In genomic region chrX:72169008-72169728, GRCh38 we compare ENCODE assay signal across 13 cellular contexts. TPM values are rescaled to one million over a fixed set of nuclear protein-coding genes. Genes with fewer than 3 reads are reported as not detected.
DNase-seq lines count a peak whose midpoint lies in the region; ATAC-seq, FAIRE-seq and TF ChIP-seq lines count a peak whose summit lies in the region.
"Had no signal": no experiment of that assay in that cellular context is flagged by ENCODE, and none has a peak within 500 bp of the region (broad histone marks: within the 10 kb centered on the region; RNA-seq: fewer than 3 reads in every experiment).

No MANE protein-coding gene starts in this region.

- no peak for TF ChIP-seq POLR2A in HepG2 (IDR thresholded peaks at IDR 0.05; ENCODE audit: insufficient read depth in 1 of 2, low read depth in 2 of 2, low read length in 2 of 2)

- no peak overlapping the region for H3K27ac Mint-ChIP-seq in Calu3 (ENCODE audit: unreplicated experiment)

- WGBS in HepG2 (ENCODE audit: low lambda C conversion rate), result 24% methylated on average over 5 of the region's 6 CpGs

- no peaks in the 10 kb centered on the region for H4K20me1 ChIP-seq in OCI-LY1 (ENCODE audit: insufficient read depth, low read length)
- H4K20me1 ChIP-seq in HepG2 (ENCODE audit: insufficient read depth, low read length), result no peaks in the 10 kb centered on the region
- no peaks in the 10 kb centered on the region for H4K20me1 ChIP-seq in PC-3 (ENCODE audit: low read length)

- peak; percentile 1 for DNase-seq in Ammon's horn (ENCODE audit: low spot score)
- DNase-seq in activated effector memory CD4-positive, alpha-beta T cell treated with Interleukin-2 at 50 U/mL for 16 hours, result peak; percentile 10
- no peak for DNase-seq in HepG2 (ENCODE audit: low spot score)
- no peak for DNase-seq in Calu3
- DNase-seq in PC-3, result no peak
- no peak for DNase-seq in ACHN
- no peak for DNase-seq in NCI-H226
- DNase-seq: head of caudate nucleus, NCI-H526, retina had no signal

- H3K27ac ChIP-seq in OCI-LY1 (ENCODE audit: low read depth, low read length, poor library complexity, severe bottlenecking) (no peak overlapping the region), HepG2 (ENCODE audit: extremely low read length, insufficient read depth, low read length) (no peak overlapping the region), PC-3 (ENCODE audit: low read length) (no peak overlapping the region)
- H3K27ac ChIP-seq: vagina had no signal

- H3F3A ChIP-seq in OCI-LY1 (ENCODE audit: insufficient read depth, low read length) (no peaks in the 10 kb centered on the region), PC-3 (ENCODE audit: low read length, unreplicated experiment) (no peaks in the 10 kb centered on the region)

- TF ChIP-seq CTCF in OCI-LY1 (IDR thresholded peaks at IDR 0.05; ENCODE audit: low read length) (no peak), HepG2 (CRISPR knock-in tag; IDR thresholded peaks at IDR 0.05) (no peak), Calu3 (IDR thresholded peaks at IDR 0.05; ENCODE audit: unreplicated experiment) (no peak), PC-3 (conservative IDR thresholded peaks at IDR 0.05; ENCODE audit: low read depth, low read length) (no peak)

- H3K9ac ChIP-seq in OCI-LY1 (ENCODE audit: low read length) (no peak overlapping the region), HepG2 (ENCODE audit: insufficient read depth, low read depth, low read length) (no peak overlapping the region), PC-3 (ENCODE audit: low read length) (no peak overlapping the region)

- H3K79me2 ChIP-seq in OCI-LY1 (ENCODE audit: insufficient read depth, low read length) (no peaks in the 10 kb centered on the region), HepG2 (ENCODE audit: insufficient read depth, low read length) (no peaks in the 10 kb centered on the region), PC-3 (ENCODE audit: low read length) (no peaks in the 10 kb centered on the region)

- H2AFZ ChIP-seq in OCI-LY1 (ENCODE audit: low read length) (no peak overlapping the region), HepG2 (ENCODE audit: low read length) (no peak overlapping the region), PC-3 (ENCODE audit: low read length) (no peak overlapping the region)

- no peak for FAIRE-seq in HepG2 (lab: Jason Lieb, UNC)
- FAIRE-seq: D721Med had no signal

- H3K9me3 Mint-ChIP-seq in Calu3 (ENCODE audit: low read depth, unreplicated experiment), result no peaks in the 10 kb centered on the region

- CTCF ChIA-PET in HepG2 (lab: Yijun Ruan, JAX; ENCODE audit: low intra/inter-chr PET ratio, low total read pairs) (no interaction called here), Calu3 (lab: Charles Lee) (no interaction called here), PC-3 (lab: Charles Lee) (interaction anchor here (0.6 kb wide), 1 partner anchor 564 kb away, joined by 3 read pairs; no protein-coding TSS in a partner anchor)

- peaks cover 5% of the 10 kb centered on the region for H3K4me1 ChIP-seq in OCI-LY1 (ENCODE audit: insufficient read depth, low read length, severe bottlenecking)
- no peaks in the 10 kb centered on the region for H3K4me1 ChIP-seq in HepG2 (ENCODE audit: insufficient read depth, low read length)
- no peaks in the 10 kb centered on the region for H3K4me1 ChIP-seq in PC-3 (ENCODE audit: insufficient read depth, low read length)
- H3K4me1 ChIP-seq: vagina had no signal

- in situ Hi-C loops in HepG2 (cut with HindIII; ENCODE audit: extremely low pct_ligation_motif_present, low pct_unique_long_range_greater_than_20kb) (no loop called here), ACHN (cut with HindIII; ENCODE audit: low pct_ligation_motif_present, low pct_unique_long_range_greater_than_20kb, low sequenced_read_pairs) (no loop called here)

- H3K4me3 Mint-ChIP-seq in Calu3 (ENCODE audit: low read depth, unreplicated experiment), result no peak overlapping the region

- no peak for TF ChIP-seq EP300 in HepG2 (IDR thresholded peaks at IDR 0.05; ENCODE audit: low read depth in 2 of 2, low read length in 2 of 2)
- TF ChIP-seq EP300 in HepG2 (CRISPR knock-in tag; IDR thresholded peaks at IDR 0.05; ENCODE audit: borderline replicate concordance), result no peak

- no peaks in the 10 kb centered on the region for H3K27me3 ChIP-seq in OCI-LY1 (ENCODE audit: insufficient read depth, low read length)
- H3K27me3 ChIP-seq in HepG2 (ENCODE audit: control insufficient read depth in 1 of 2, insufficient read depth in 2 of 2, low read length in 2 of 2), result no peaks in the 10 kb centered on the region
- no peaks in the 10 kb centered on the region for H3K27me3 ChIP-seq in PC-3 (ENCODE audit: low read length)
- H3K27me3 ChIP-seq: vagina had no signal

- no peaks in the 10 kb centered on the region for H3K36me3 Mint-ChIP-seq in Calu3 (ENCODE audit: insufficient read depth, unreplicated experiment)

- peak overlapping the region; percentile 19 for H3K4me3 ChIP-seq in OCI-LY1 (ENCODE audit: low read depth, low read length, poor library complexity, severe bottlenecking)
- no peak overlapping the region; a peak in 1 of 6 replicates for H3K4me3 ChIP-seq in HepG2 (replicated peaks in 1 of 3; ENCODE audit: insufficient read depth in 1 of 3, low read depth in 2 of 3, low read length in 3 of 3)
- no peak overlapping the region for H3K4me3 ChIP-seq in PC-3 (ENCODE audit: low read length)
- H3K4me3 ChIP-seq: vagina had no signal

- H3K4me2 ChIP-seq in OCI-LY1 (ENCODE audit: low read length) (peak overlapping the region; percentile 47), HepG2 (ENCODE audit: low read depth, low read length) (peak overlapping the region; percentile 47), PC-3 (ENCODE audit: low read length) (no peak overlapping the region)

- ATAC-seq in HepG2 (no peak), PC-3 (no peak)

- POLR2A ChIA-PET in HepG2 (lab: Yijun Ruan, JAX), result no interaction called here
- POLR2A ChIA-PET in PC-3 (lab: Charles Lee; ENCODE audit: unreplicated experiment), result no interaction called here

- H3K9me2 ChIP-seq in OCI-LY1 (ENCODE audit: low read depth, low read length) (no peaks in the 10 kb centered on the region), PC-3 (replicated peaks; ENCODE audit: low read length) (no peaks in the 10 kb centered on the region)

- intact Hi-C loops in HepG2 (cut with micrococcal nuclease; ENCODE audit: unreplicated experiment), result no loop called here
- intact Hi-C loops in Calu3 (cut with micrococcal nuclease; ENCODE audit: unreplicated experiment), result no loop called here
- intact Hi-C loops in PC-3 (cut with micrococcal nuclease), result no loop called here

- BruUV-seq in HepG2 (replicated peaks; lab: Mats Ljungman, UMichigan) (no TSS peak), Calu3 (replicated peaks; lab: Mats Ljungman, UMichigan) (no TSS peak), PC-3 (replicated peaks; lab: Mats Ljungman, UMichigan) (no TSS peak)

- no peak for TF ChIP-seq RAD21 in HepG2 (CRISPR knock-in tag; IDR thresholded peaks at IDR 0.05)

- no peaks in the 10 kb centered on the region for H3K4me1 Mint-ChIP-seq in Calu3 (ENCODE audit: low read depth, unreplicated experiment)

- H3K36me3 ChIP-seq in OCI-LY1 (ENCODE audit: insufficient read depth, low read length) (no peaks in the 10 kb centered on the region), HepG2 (replicated peaks in 1 of 2; ENCODE audit: control insufficient read depth in 1 of 2, insufficient read depth in 2 of 2, low read length in 2 of 2) (no peaks in the 10 kb centered on the region), PC-3 (ENCODE audit: low read depth, low read length) (no peaks in the 10 kb centered on the region)
- H3K36me3 ChIP-seq: vagina had no signal

- H3K9me3 ChIP-seq in OCI-LY1 (ENCODE audit: low read length), result no peaks in the 10 kb centered on the region
- H3K9me3 ChIP-seq in HepG2 (ENCODE audit: low read length), result no peaks in the 10 kb centered on the region
- H3K9me3 ChIP-seq in PC-3 (ENCODE audit: low read length), result no peaks in the 10 kb centered on the region
- H3K9me3 ChIP-seq: vagina had no signal

- H3K27me3 Mint-ChIP-seq in Calu3 (ENCODE audit: unreplicated experiment), result peaks cover 23% of the 10 kb centered on the region

RNA-seq across cellular contexts. Expression of gene PIN4, which starts 12.4 kb away (rescaled TPM):
- total RNA-seq in HepG2 (2016; rRNA removed; fragmentation: Illumina TruSeq; extraction: Trizol) (29.5 and 43.2 TPM in 2 replicates), Calu3 (2022) (17.2 and 19.4 TPM in 2 replicates), PC-3 (2014; rRNA removed) (30.0 and 44.1 TPM in 2 replicates)
- 10.7 and 11.2 TPM in 2 replicates for total RNA-seq in HepG2 (2016; cell fraction: cytosol; rRNA removed; fragmentation: Illumina TruSeq; extraction: Trizol; ENCODE audit: low read depth)
- total RNA-seq in HepG2 (2016; cell fraction: insoluble cytoplasmic fraction; rRNA removed; fragmentation: Illumina TruSeq; extraction: Trizol), result 30.4 and 46.3 TPM in 2 replicates
- total RNA-seq in HepG2 (2016; cell fraction: membrane; rRNA removed; fragmentation: Illumina TruSeq; extraction: Trizol), result 12.8 and 13.8 TPM in 2 replicates
- total RNA-seq in HepG2 (2016; cell fraction: nucleus; rRNA removed; fragmentation: Illumina TruSeq; extraction: Trizol), result 15.0 and 15.2 TPM in 2 replicates
- 9.9 and 12.6 TPM in 2 replicates for polyA plus RNA-seq in HepG2 (2011; rRNA removed)
- 4.8 and 7.0 TPM in 2 replicates for polyA plus RNA-seq in HepG2 (2011; cell fraction: cytosol; rRNA removed)
- 2.0 and 6.0 TPM in 2 replicates for polyA plus RNA-seq in HepG2 (2011; cell fraction: nucleus; rRNA removed)
- polyA plus RNA-seq in HepG2 (2012), result 26.8 and 37.1 TPM in 2 replicates
- 16.6 and 17.5 TPM in 2 replicates for polyA plus RNA-seq in HepG2 (2016; cell fraction: cytosol; fragmentation: Illumina TruSeq; extraction: Trizol; ENCODE audit: low read depth)
- polyA plus RNA-seq in HepG2 (2016; cell fraction: insoluble cytoplasmic fraction; fragmentation: Illumina TruSeq; extraction: Trizol; ENCODE audit: low read depth), result 70.9 and 79.1 TPM in 2 replicates
- polyA plus RNA-seq in HepG2 (2016; cell fraction: membrane; fragmentation: Illumina TruSeq; extraction: Trizol; ENCODE audit: low read depth), result 17.8 and 21.6 TPM in 2 replicates
- polyA plus RNA-seq in HepG2 (2016; cell fraction: nucleus; fragmentation: Illumina TruSeq; extraction: Trizol; ENCODE audit: insufficient read depth, low read depth), result 25.2 and 26.0 TPM in 2 replicates
- 1.4 and 2.5 TPM in 2 replicates for polyA minus RNA-seq in HepG2 (2011; rRNA and poly(A)+ RNA removed; ENCODE audit: low replicate concordance)
- polyA minus RNA-seq in HepG2 (2011; cell fraction: cytosol; rRNA and poly(A)+ RNA removed), result 3.7 and 4.5 TPM in 2 replicates
- 12.4 and 15.5 TPM in 2 replicates for polyA minus RNA-seq in HepG2 (2011; cell fraction: nucleus; rRNA and poly(A)+ RNA removed)

RNA-seq across cellular contexts. Expression of gene RTL5, which starts 37.5 kb away (rescaled TPM):
- not detected in 2 replicates for total RNA-seq in HepG2 (2016; rRNA removed; fragmentation: Illumina TruSeq; extraction: Trizol)
- not detected in 2 replicates for total RNA-seq in HepG2 (2016; cell fraction: cytosol; rRNA removed; fragmentation: Illumina TruSeq; extraction: Trizol; ENCODE audit: low read depth)
- total RNA-seq in HepG2 (2016; cell fraction: insoluble cytoplasmic fraction; rRNA removed; fragmentation: Illumina TruSeq; extraction: Trizol), result 0.04 TPM in 1 of 2 replicates, not detected in the other
- total RNA-seq in HepG2 (2016; cell fraction: membrane; rRNA removed; fragmentation: Illumina TruSeq; extraction: Trizol), result not detected in 2 replicates
- total RNA-seq in HepG2 (2016; cell fraction: nucleus; rRNA removed; fragmentation: Illumina TruSeq; extraction: Trizol), result not detected in 2 replicates
- 0.01 TPM in 1 of 2 replicates, not detected in the other for polyA plus RNA-seq in HepG2 (2011; rRNA removed)
- polyA plus RNA-seq in HepG2 (2011; cell fraction: cytosol; rRNA removed), result not detected in 2 replicates
- polyA plus RNA-seq in HepG2 (2011; cell fraction: nucleus; rRNA removed), result not detected in 2 replicates
- polyA plus RNA-seq in HepG2 (2012), result not detected in 2 replicates
- polyA plus RNA-seq in HepG2 (2016; cell fraction: cytosol; fragmentation: Illumina TruSeq; extraction: Trizol; ENCODE audit: low read depth), result not detected in 2 replicates
- not detected in 2 replicates for polyA plus RNA-seq in HepG2 (2016; cell fraction: insoluble cytoplasmic fraction; fragmentation: Illumina TruSeq; extraction: Trizol; ENCODE audit: low read depth)
- not detected in 2 replicates for polyA plus RNA-seq in HepG2 (2016; cell fraction: membrane; fragmentation: Illumina TruSeq; extraction: Trizol; ENCODE audit: low read depth)
- polyA plus RNA-seq in HepG2 (2016; cell fraction: nucleus; fragmentation: Illumina TruSeq; extraction: Trizol; ENCODE audit: insufficient read depth, low read depth), result 0.11 TPM in 1 of 2 replicates, not detected in the other
- not detected in 2 replicates for polyA minus RNA-seq in HepG2 (2011; rRNA and poly(A)+ RNA removed; ENCODE audit: low replicate concordance)
- polyA minus RNA-seq in HepG2 (2011; cell fraction: cytosol; rRNA and poly(A)+ RNA removed), result not detected in 2 replicates
- polyA minus RNA-seq in HepG2 (2011; cell fraction: nucleus; rRNA and poly(A)+ RNA removed), result not detected in 2 replicates
- total RNA-seq in Calu3 (2022), result 0.07 and 0.22 TPM in 2 replicates
- 0.23 and 0.40 TPM in 2 replicates for total RNA-seq in PC-3 (2014; rRNA removed)

Comparison
In these comparisons a context has a peak if more than half of its experiments do, and no peak if none do; other contexts are left out.
1. DNase-seq: peak in Ammon's horn (single experiment) and activated effector memory CD4-positive, alpha-beta T cell treated with Interleukin-2 at 50 U/mL for 16 hours (single experiment); none in HepG2 (single experiment), Calu3 (single experiment), PC-3 (single experiment), ACHN (single experiment) and NCI-H226 (single experiment).